8 cellular contexts compared by ENCODE assay signal in genomic region chr19:44476559-44477408, GRCh38. TPM values are rescaled to one million over a fixed set of nuclear protein-coding genes. Genes with fewer than 3 reads are reported as not detected.
DNase-seq lines count a peak whose midpoint lies in the region; ATAC-seq lines count a peak whose summit lies in the region.
"Had no signal": no experiment of that assay in that cellular context is flagged by ENCODE, and none has a peak within 500 bp of the region (broad histone marks: within the 10 kb centered on the region; RNA-seq: fewer than 3 reads in every experiment).

No MANE protein-coding gene starts in this region.

- no peaks in the 10 kb centered on the region for H3K27me3 Mint-ChIP-seq in activated T-helper 1 cell treated with anti-CD3 and anti-CD28 coated beads, Interleukin-12 subunit alpha, Interleukin-12 subunit beta, Interleukin-2, Interleukin-4 antibody, amounts not matched to agents 30 ng/mL and 10 ng/mL and 1 ng/mL, durations not matched to agents 14 hours and 24 hours and 36 hours (ENCODE audit: insufficient read depth)

- intact Hi-C loops in activated T-helper 1 cell treated with anti-CD3 and anti-CD28 coated beads, Interleukin-12 subunit alpha, Interleukin-12 subunit beta, Interleukin-2, Interleukin-4 antibody, amounts not matched to agents 30 ng/mL and 10 ng/mL and 1 ng/mL, durations not matched to agents 14 hours and 24 hours and 36 hours (cut with micrococcal nuclease): no loop called here

- H3K4me3 Mint-ChIP-seq in activated T-helper 1 cell treated with anti-CD3 and anti-CD28 coated beads, Interleukin-12 subunit alpha, Interleukin-12 subunit beta, Interleukin-2, Interleukin-4 antibody, amounts not matched to agents 30 ng/mL and 10 ng/mL and 1 ng/mL, durations not matched to agents 14 hours and 24 hours and 36 hours: peak overlapping the region; percentile 4

- H3K9me3 Mint-ChIP-seq in activated T-helper 1 cell treated with anti-CD3 and anti-CD28 coated beads, Interleukin-12 subunit alpha, Interleukin-12 subunit beta, Interleukin-2, Interleukin-4 antibody, amounts not matched to agents 30 ng/mL and 10 ng/mL and 1 ng/mL, durations not matched to agents 14 hours and 24 hours and 36 hours: peaks cover 95% of the 10 kb centered on the region

- no peaks in the 10 kb centered on the region for H3K4me1 Mint-ChIP-seq in activated T-helper 1 cell treated with anti-CD3 and anti-CD28 coated beads, Interleukin-12 subunit alpha, Interleukin-12 subunit beta, Interleukin-2, Interleukin-4 antibody, amounts not matched to agents 30 ng/mL and 10 ng/mL and 1 ng/mL, durations not matched to agents 14 hours and 24 hours and 36 hours (ENCODE audit: low read depth)

- H3K27ac Mint-ChIP-seq in activated T-helper 1 cell treated with anti-CD3 and anti-CD28 coated beads, Interleukin-12 subunit alpha, Interleukin-12 subunit beta, Interleukin-2, Interleukin-4 antibody, amounts not matched to agents 30 ng/mL and 10 ng/mL and 1 ng/mL, durations not matched to agents 14 hours and 24 hours and 36 hours: no peak overlapping the region

- peak; percentile 65 for DNase-seq in Caki2 (ENCODE audit: low read depth)
- peak; percentile 11 for DNase-seq in HS-5 (ENCODE audit: low read depth)
- DNase-seq in activated T-helper 1 cell treated with anti-CD3 and anti-CD28 coated beads, Interleukin-12 subunit alpha, Interleukin-12 subunit beta, Interleukin-2, Interleukin-4 antibody, amounts not matched to agents 30 ng/mL and 10 ng/mL and 1 ng/mL, durations not matched to agents 14 hours and 24 hours and 36 hours (ENCODE audit: low spot score): no peak
- peak; percentile 26 for DNase-seq in kidney tubule cell (ENCODE audit: low spot score)
- DNase-seq in GOT3 (lab: John Stamatoyannopoulos, UW): no peak
- no peak for DNase-seq in 8988T
- DNase-seq: RPMI8226 had no signal

- no peak for ATAC-seq in HG02884 (IDR thresholded peaks at IDR 0.05; ENCODE audit: unreplicated experiment)

- peaks cover 72% of the 10 kb centered on the region for H3K36me3 Mint-ChIP-seq in activated T-helper 1 cell treated with anti-CD3 and anti-CD28 coated beads, Interleukin-12 subunit alpha, Interleukin-12 subunit beta, Interleukin-2, Interleukin-4 antibody, amounts not matched to agents 30 ng/mL and 10 ng/mL and 1 ng/mL, durations not matched to agents 14 hours and 24 hours and 36 hours (ENCODE audit: low read depth)

- in situ Hi-C loops in Caki2 (cut with HindIII; ENCODE audit: low pct_unique_long_range_greater_than_20kb, low sequenced_read_pairs): no loop called here

RNA-seq across cellular contexts. Expression of gene ZNF180, which starts 23.5 kb away (rescaled TPM):
- 3.4 and 9.6 TPM in 2 replicates for total RNA-seq in Caki2 (2014; rRNA removed; shearing (Covaris generic); ENCODE audit: low replicate concordance)
- total RNA-seq in activated T-helper 1 cell treated with anti-CD3 and anti-CD28 coated beads, Interleukin-12 subunit alpha, Interleukin-12 subunit beta, Interleukin-2, Interleukin-4 antibody, amounts not matched to agents 30 ng/mL and 10 ng/mL and 1 ng/mL, durations not matched to agents 14 hours and 24 hours and 36 hours: 8.8 and 10.1 TPM in 2 replicates

RNA-seq across cellular contexts. Expression of gene ZNF229, which starts 28.5 kb away (rescaled TPM):
- total RNA-seq in Caki2 (2014; rRNA removed; shearing (Covaris generic); ENCODE audit: low replicate concordance): 7.3 and 22.4 TPM in 2 replicates
- 0.08 TPM in 1 of 2 replicates, not detected in the other for total RNA-seq in activated T-helper 1 cell treated with anti-CD3 and anti-CD28 coated beads, Interleukin-12 subunit alpha, Interleukin-12 subunit beta, Interleukin-2, Interleukin-4 antibody, amounts not matched to agents 30 ng/mL and 10 ng/mL and 1 ng/mL, durations not matched to agents 14 hours and 24 hours and 36 hours

RNA-seq across cellular contexts. Expression of gene CEACAM20, which starts 52.7 kb away (rescaled TPM):
- total RNA-seq in Caki2 (2014; rRNA removed; shearing (Covaris generic); ENCODE audit: low replicate concordance): not detected in 2 replicates
- total RNA-seq in activated T-helper 1 cell treated with anti-CD3 and anti-CD28 coated beads, Interleukin-12 subunit alpha, Interleukin-12 subunit beta, Interleukin-2, Interleukin-4 antibody, amounts not matched to agents 30 ng/mL and 10 ng/mL and 1 ng/mL, durations not matched to agents 14 hours and 24 hours and 36 hours: not detected in 2 replicates

Comparison
In these comparisons a context has a peak if more than half of its experiments do, and no peak if none do; other contexts are left out.
1. DNase-seq: peak in Caki2 (single experiment), HS-5 (single experiment) and kidney tubule cell (single experiment); none in activated T-helper 1 cell treated with anti-CD3 and anti-CD28 coated beads, Interleukin-12 subunit alpha, Interleukin-12 subunit beta, Interleukin-2, Interleukin-4 antibody, amounts not matched to agents 30 ng/mL and 10 ng/mL and 1 ng/mL, durations not matched to agents 14 hours and 24 hours and 36 hours (single experiment), GOT3 (single experiment) and 8988T (single experiment).